ENCODE assay signal across 21 cellular contexts in the genomic region with DNA sequence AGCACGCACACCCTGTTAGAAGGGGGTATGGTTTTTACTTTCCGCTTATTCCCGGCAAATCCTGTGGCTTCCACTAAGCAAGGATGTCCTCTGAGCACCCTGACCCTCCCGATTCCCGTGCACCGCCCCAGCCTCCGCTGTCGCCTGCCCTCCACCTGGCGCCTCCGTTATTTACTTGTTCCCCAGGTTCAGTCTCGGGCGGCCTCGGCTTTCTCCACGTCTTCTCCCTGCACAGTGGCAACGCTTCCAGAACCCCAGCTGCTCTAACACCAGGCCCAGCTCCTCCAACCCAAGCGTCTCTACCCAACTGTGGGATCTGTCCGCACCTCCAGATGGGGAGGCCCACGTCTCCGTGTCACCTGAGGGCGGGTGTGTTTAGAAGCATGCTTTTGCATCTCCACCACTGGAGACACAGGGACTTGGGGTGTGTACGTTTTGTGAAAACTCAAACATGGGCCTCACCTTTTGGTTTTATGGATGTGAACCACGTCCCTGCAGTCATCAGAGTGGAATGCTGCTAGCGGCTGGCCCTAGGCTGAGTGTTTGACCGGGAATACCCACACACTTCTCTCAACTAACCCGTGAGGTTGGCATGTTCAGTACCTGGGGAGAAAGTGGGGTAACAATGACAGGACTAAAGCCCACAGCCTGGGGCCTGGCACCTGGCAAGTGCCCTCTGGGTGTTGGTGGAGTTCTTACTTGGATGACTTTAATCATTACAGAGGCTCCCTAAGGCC.
A peak's percentile ranks its signal among the peaks of the same experiment; 100 is the strongest.
DNase-seq lines count a peak whose midpoint lies in the region; ATAC-seq and TF ChIP-seq lines count a peak whose summit lies in the region.
"Had no signal": no experiment of that assay in that cellular context is flagged by ENCODE, and none has a peak within 500 bp of the region (broad histone marks: within the 10 kb centered on the region; RNA-seq: fewer than 3 reads in every experiment).

No MANE protein-coding gene starts in this region.

- CTCF ChIA-PET in MCF 10A (lab: Yijun Ruan, JAX): no interaction called here

- no peak overlapping the region for H3K4me3 Mint-ChIP-seq in MCF 10A (ENCODE audit: unreplicated experiment)
- H3K4me3 Mint-ChIP-seq: activated CD4-positive, alpha-beta memory T cell treated with anti-CD3 and anti-CD28 coated beads, Interleukin-2, amount 10 ng/mL, durations not matched to agents 7 days and 5 days; activated naive CD8-positive, alpha-beta T cell treated with anti-CD3 and anti-CD28 coated beads, Interleukin-2, amount 50 U/mL, for 24 hours; activated T-cell treated with anti-CD3 and anti-CD28 coated beads, Interleukin-2, amount 50 U/mL, for 72 hours; central memory CD8-positive, alpha-beta T cell; effector memory CD8-positive, alpha-beta T cell; GM23338 had no signal

- H3K27ac Mint-ChIP-seq in MCF 10A (ENCODE audit: low read depth, unreplicated experiment): peak overlapping the region; percentile 76
- H3K27ac Mint-ChIP-seq: activated CD4-positive, alpha-beta memory T cell treated with anti-CD3 and anti-CD28 coated beads, Interleukin-2, amount 10 ng/mL, durations not matched to agents 7 days and 5 days; activated naive CD8-positive, alpha-beta T cell treated with anti-CD3 and anti-CD28 coated beads, Interleukin-2, amount 50 U/mL, for 24 hours; activated T-cell treated with anti-CD3 and anti-CD28 coated beads, Interleukin-2, amount 50 U/mL, for 72 hours; effector memory CD8-positive, alpha-beta T cell; GM23338 had no signal

- POLR2A ChIA-PET in MCF 10A (lab: Yijun Ruan, JAX): interaction anchor here (2.4 kb wide), 1 partner anchor 12 kb away, joined by 5 read pairs; no protein-coding TSS in a partner anchor

- H3K27me3 ChIP-seq in breast epithelium (no peaks in the 10 kb centered on the region), lung (ENCODE audit: control insufficient read depth, insufficient read depth) (no peaks in the 10 kb centered on the region), aorta (ENCODE audit: control insufficient read depth in 1 of 2, insufficient read depth in 2 of 2, low read length in 1 of 2) (no peaks in the 10 kb centered on the region)
- H3K27me3 ChIP-seq: BLaER1, left lung, ovary had no signal

- ATAC-seq in lung (ENCODE audit: insufficient read depth, low FRiP score): no peak
- ATAC-seq in aorta (ENCODE audit: low FRiP score): no peak
- ATAC-seq in GM19328 (IDR thresholded peaks at IDR 0.05; ENCODE audit: unreplicated experiment): no peak
- ATAC-seq: activated naive CD8-positive, alpha-beta T cell treated with anti-CD3 and anti-CD28 coated beads, Interleukin-2, amount 50 U/mL, for 24 hours; activated T-cell treated with anti-CD3 and anti-CD28 coated beads, Interleukin-2, amount 50 U/mL, for 72 hours; effector memory CD8-positive, alpha-beta T cell; GM23338; left lung had no signal

- no TSS peak for BruUV-seq in MCF 10A (replicated peaks; lab: Mats Ljungman, UMichigan)

- peaks cover 7% of the 10 kb centered on the region for H3K36me3 Mint-ChIP-seq in MCF 10A (ENCODE audit: insufficient read depth, unreplicated experiment)

- TF ChIP-seq POLR2A in breast epithelium (IDR thresholded peaks at IDR 0.05): no peak

- 91 to 93% methylated on average over 25 of the region's 25 CpGs for WGBS in lung, 2 donors
- WGBS in aorta, 2 donors: 94 to 95% methylated on average over 25 of the region's 25 CpGs

- H3K36me3 ChIP-seq in breast epithelium: no peaks in the 10 kb centered on the region
- H3K36me3 ChIP-seq in lung (ENCODE audit: control insufficient read depth in 2 of 2, insufficient read depth in 2 of 2, low read length in 2 of 2): no peaks in the 10 kb centered on the region
- H3K36me3 ChIP-seq in aorta (ENCODE audit: control insufficient read depth in 1 of 2, insufficient read depth in 2 of 2, low read length in 1 of 2): no peaks in the 10 kb centered on the region
- H3K36me3 ChIP-seq: BLaER1, left lung, ovary had no signal

- peak overlapping the region in 1 of 2 donors; percentile 75 for H3K27ac ChIP-seq in breast epithelium
- H3K27ac ChIP-seq in lung (ENCODE audit: low read depth in 1 of 2, low read length in 1 of 2): no peak overlapping the region
- H3K27ac ChIP-seq in aorta (ENCODE audit: low read depth in 1 of 2, low read length in 2 of 2): peak overlapping the region; percentile 94 to 96
- H3K27ac ChIP-seq: BLaER1, HL-60, left lung, ovary had no signal

- H3K27me3 Mint-ChIP-seq in MCF 10A (ENCODE audit: insufficient read depth, unreplicated experiment): no peaks in the 10 kb centered on the region

- H3K4me3 ChIP-seq in breast epithelium: no peak overlapping the region
- H3K4me3 ChIP-seq in lung: no peak overlapping the region
- H3K4me3 ChIP-seq in aorta (ENCODE audit: low read length in 2 of 2): no peak overlapping the region
- H3K4me3 ChIP-seq: BLaER1, GM23338, left lung, ovary had no signal

- intact Hi-C loops in MCF 10A (cut with micrococcal nuclease) (no loop called here), breast epithelium (cut with DNase I; ENCODE audit: low total_unique reads) (no loop called here), aorta (cut with DNase I) (loop anchor here in 1 of 2 donors (5.0 kb wide), 2 partner anchors 79 to 211 kb away; partner anchors contain the start of gene THBS2)

- no peaks in the 10 kb centered on the region for H3K9me3 Mint-ChIP-seq in MCF 10A (ENCODE audit: unreplicated experiment)
- H3K9me3 Mint-ChIP-seq: activated CD4-positive, alpha-beta memory T cell treated with anti-CD3 and anti-CD28 coated beads, Interleukin-2, amount 10 ng/mL, durations not matched to agents 7 days and 5 days; activated naive CD8-positive, alpha-beta T cell treated with anti-CD3 and anti-CD28 coated beads, Interleukin-2, amount 50 U/mL, for 24 hours; activated T-cell treated with anti-CD3 and anti-CD28 coated beads, Interleukin-2, amount 50 U/mL, for 72 hours; central memory CD8-positive, alpha-beta T cell; effector memory CD8-positive, alpha-beta T cell had no signal

- no peak for TF ChIP-seq CTCF in MCF 10A (IDR thresholded peaks at IDR 0.05; ENCODE audit: unreplicated experiment)
- TF ChIP-seq CTCF in breast epithelium (IDR thresholded peaks at IDR 0.05): no peak
- TF ChIP-seq CTCF in lung (IDR thresholded peaks at IDR 0.05; ENCODE audit: control extremely low read depth, extremely low read depth): no peak

- no peaks in the 10 kb centered on the region for H3K4me1 ChIP-seq in breast epithelium
- no peaks in the 10 kb centered on the region for H3K4me1 ChIP-seq in lung (ENCODE audit: control insufficient read depth in 2 of 2, insufficient read depth in 2 of 2, low read length in 2 of 2)
- no peaks in the 10 kb centered on the region for H3K4me1 ChIP-seq in aorta (ENCODE audit: control insufficient read depth in 1 of 2, insufficient read depth in 2 of 2, low read length in 2 of 2)
- H3K4me1 ChIP-seq: BLaER1, left lung had no signal

- H3K9me3 ChIP-seq in breast epithelium (no peaks in the 10 kb centered on the region), lung (ENCODE audit: control insufficient read depth in 2 of 2, insufficient read depth in 1 of 2, low read length in 1 of 2) (no peaks in the 10 kb centered on the region), aorta (ENCODE audit: control insufficient read depth, low read length) (no peaks in the 10 kb centered on the region)
- H3K9me3 ChIP-seq: BLaER1, left lung, ovary had no signal

- peaks cover 22% of the 10 kb centered on the region for H3K4me1 Mint-ChIP-seq in MCF 10A (ENCODE audit: insufficient read depth, unreplicated experiment)
- H3K4me1 Mint-ChIP-seq: activated CD4-positive, alpha-beta memory T cell treated with anti-CD3 and anti-CD28 coated beads, Interleukin-2, amount 10 ng/mL, durations not matched to agents 7 days and 5 days; activated naive CD8-positive, alpha-beta T cell treated with anti-CD3 and anti-CD28 coated beads, Interleukin-2, amount 50 U/mL, for 24 hours; central memory CD8-positive, alpha-beta T cell had no signal

- peak; percentile 27 for DNase-seq in MCF 10A (ENCODE audit: unreplicated experiment)
- DNase-seq in breast epithelium (ENCODE audit: low spot score in 2 of 2): no peak
- DNase-seq in astrocyte of the hippocampus (ENCODE audit: low read depth, low spot score): peak; percentile 33
- DNase-seq in lung (ENCODE audit: low spot score): peak; percentile 27
- DNase-seq in aorta: no peak
- no peak for DNase-seq in NCI-H146 (lab: John Stamatoyannopoulos, UW)
- DNase-seq in stimulated activated CD4-positive, alpha-beta T cell treated with anti-CD3 and anti-CD28 coated beads, Interleukin-1b, Interleukin-23, amount 100 ng/mL, for 48 hours: no peak
- DNase-seq: 8988T; activated CD4-positive, alpha-beta memory T cell treated with anti-CD3 and anti-CD28 coated beads, Interleukin-2, amount 10 ng/mL, durations not matched to agents 7 days and 5 days; activated naive CD8-positive, alpha-beta T cell treated with anti-CD3 and anti-CD28 coated beads, Interleukin-2, amount 50 U/mL, for 24 hours; activated T-cell treated with anti-CD3 and anti-CD28 coated beads, Interleukin-2, amount 50 U/mL, for 72 hours; effector memory CD8-positive, alpha-beta T cell; Karpas-422; left lung; NCI-H2171 treated with DMSO at 0.1 percent for 48 hours had no signal

Comparison
In these comparisons a context has a peak if more than half of its experiments do, and no peak if none do; other contexts are left out.
1. DNase-seq: peak in MCF 10A (single experiment), astrocyte of the hippocampus (single experiment) and lung (single experiment); none in breast epithelium (0 of 2), aorta (0 of 2), NCI-H146 (single experiment) and stimulated activated CD4-positive, alpha-beta T cell treated with anti-CD3 and anti-CD28 coated beads, Interleukin-1b, Interleukin-23, amount 100 ng/mL, for 48 hours (single experiment).
2. H3K27ac ChIP-seq: peak in aorta (2 of 2); none in lung (0 of 2).